ENCODE assay signal across 1 cellular context in the genomic region with DNA sequence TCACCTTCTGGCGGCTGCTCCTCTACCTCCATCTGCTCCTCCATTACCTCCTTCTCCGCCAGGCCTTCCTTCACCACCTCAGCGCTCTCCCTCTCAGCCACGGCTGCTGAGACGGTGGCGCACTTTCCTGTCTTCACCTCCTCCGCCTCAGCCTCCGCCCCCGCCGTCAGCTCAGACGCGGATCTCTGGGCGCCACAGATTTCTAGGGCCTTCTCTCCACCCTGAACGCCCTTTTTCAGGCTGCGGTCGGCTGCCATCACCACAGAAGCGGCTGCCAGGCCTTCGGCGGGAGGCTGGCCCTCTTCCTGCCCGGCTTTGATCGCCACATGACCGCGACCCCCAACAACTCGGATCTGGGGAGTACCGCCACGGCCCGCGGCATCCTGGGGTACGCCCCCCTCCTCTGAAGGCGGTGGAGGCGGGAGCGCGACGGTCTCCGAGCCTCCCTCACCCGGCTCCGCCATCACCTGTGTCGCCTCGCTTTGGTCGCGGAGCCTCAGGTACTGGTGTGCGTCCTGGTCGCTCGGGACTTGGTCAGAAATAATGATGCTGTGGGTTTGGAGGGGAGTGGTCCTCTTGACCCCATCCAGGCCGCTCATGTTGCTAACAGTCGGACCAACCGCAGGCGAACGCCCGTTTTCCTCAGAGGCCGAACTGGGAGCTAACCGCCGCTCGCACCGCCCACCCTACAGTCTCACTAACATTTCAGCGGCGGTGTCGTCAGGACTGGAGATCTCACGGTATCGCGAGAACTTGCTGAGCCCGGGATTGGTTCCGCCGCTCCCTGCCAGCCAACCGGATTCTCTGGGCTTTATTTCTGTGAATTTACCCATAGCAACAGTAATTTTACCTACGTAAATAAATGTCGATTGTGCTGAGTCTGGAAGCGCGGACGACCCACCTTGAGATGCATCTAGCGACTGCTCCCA.
A peak's percentile ranks its signal among the peaks of the same experiment; 100 is the strongest.
TF ChIP-seq lines count a peak whose summit lies in the region.

A gene (minus strand): TSS at position 699 of the 929 bp plus-strand sequence. CDS start 100 bp downstream, at position 599.

TF ChIP-seq in HepG2, 621 proteins besides CTCF, POLR2A, EP300 and RAD21 (continued from another document and continues in another):
- TF ChIP-seq ZNF768 (CRISPR knock-in tag; IDR thresholded peaks at IDR 0.05) (peak; percentile 60; the same call in 1 of the 2 replicates), ZNF567 (CRISPR knock-in tag; IDR thresholded peaks at IDR 0.05; ENCODE audit: borderline replicate concordance) (peak; percentile 78; the same call in 1 of the 2 replicates), ZNF382 (CRISPR knock-in tag; IDR thresholded peaks at IDR 0.05; ENCODE audit: borderline replicate concordance) (no peak), MED13 (CRISPR knock-in tag; IDR thresholded peaks at IDR 0.05) (peak; percentile 55; the same call in 1 of the 2 replicates), ZSCAN9 (CRISPR knock-in tag; IDR thresholded peaks at IDR 0.05; ENCODE audit: borderline replicate concordance) (no peak), MXI1 (IDR thresholded peaks at IDR 0.05; ENCODE audit: borderline replicate concordance, low read depth, low read length) (peak; percentile 69; the same call in 1 of the 3 replicates), ZNF468 (CRISPR knock-in tag; IDR thresholded peaks at IDR 0.05) (no peak), JARID2 (CRISPR knock-in tag; IDR thresholded peaks at IDR 0.05; ENCODE audit: insufficient replicate concordance) (no peak), ZNF709 (CRISPR knock-in tag; IDR thresholded peaks at IDR 0.05) (peak; percentile 57), ATF1 (CRISPR knock-in tag; IDR thresholded peaks at IDR 0.05) (peak; percentile 55; the same call in 1 of the 2 replicates), NFIB (CRISPR knock-in tag; IDR thresholded peaks at IDR 0.05; ENCODE audit: borderline replicate concordance) (no peak), TBX2 (CRISPR knock-in tag; IDR thresholded peaks at IDR 0.05; ENCODE audit: borderline replicate concordance) (peak; percentile 63; the same call in 1 of the 2 replicates), ZKSCAN5 (CRISPR knock-in tag; IDR thresholded peaks at IDR 0.05) (no peak; the same call in 1 of the 2 replicates), YEATS4 (CRISPR knock-in tag; IDR thresholded peaks at IDR 0.05; ENCODE audit: borderline replicate concordance) (peak; percentile 96), ZSCAN30 (CRISPR knock-in tag; IDR thresholded peaks at IDR 0.05) (0 out of 2 replicates have a peak, but pooled peaks have one; percentile 83), SMARCE1 (IDR thresholded peaks at IDR 0.05; ENCODE audit: borderline replicate concordance) (no peak), FOXK2 (IDR thresholded peaks at IDR 0.05) (no peak), WIZ (CRISPR knock-in tag; IDR thresholded peaks at IDR 0.05) (no peak), SMAD1 (CRISPR knock-in tag; IDR thresholded peaks at IDR 0.05; ENCODE audit: borderline replicate concordance, low read depth) (0 out of 2 replicates have a peak, but pooled peaks have one; percentile 84), IKZF1 (IDR thresholded peaks at IDR 0.05) (no peak), ARID2 (CRISPR knock-in tag; IDR thresholded peaks at IDR 0.05; ENCODE audit: borderline replicate concordance) (peak; percentile 93), ZBTB7A (CRISPR knock-in tag; IDR thresholded peaks at IDR 0.05) (0 out of 2 replicates have a peak, but pooled peaks have one; percentile 16), ZSCAN25 (CRISPR knock-in tag; IDR thresholded peaks at IDR 0.05) (no peak; the same call in 1 of the 2 replicates), ZNF7 (CRISPR knock-in tag; IDR thresholded peaks at IDR 0.05) (no peak), PCBP2 (optimal IDR thresholded peaks at IDR 0.05; ENCODE audit: low read depth, low read length, poor library complexity, severe bottlenecking) (no peak), ZSCAN12 (CRISPR knock-in tag; IDR thresholded peaks at IDR 0.05) (no peak), ZNF619 (CRISPR knock-in tag; IDR thresholded peaks at IDR 0.05) (peak; percentile 42; the same call in 1 of the 2 replicates), ZNF629 (CRISPR knock-in tag; conservative IDR thresholded peaks at IDR 0.05) (0 out of 2 replicates have a peak, but pooled peaks have one; percentile 12), ARHGAP35 (CRISPR knock-in tag; IDR thresholded peaks at IDR 0.05; ENCODE audit: borderline replicate concordance) (peak; percentile 81; the same call in 1 of the 2 replicates)
- TF ChIP-seq, protein P1, sequence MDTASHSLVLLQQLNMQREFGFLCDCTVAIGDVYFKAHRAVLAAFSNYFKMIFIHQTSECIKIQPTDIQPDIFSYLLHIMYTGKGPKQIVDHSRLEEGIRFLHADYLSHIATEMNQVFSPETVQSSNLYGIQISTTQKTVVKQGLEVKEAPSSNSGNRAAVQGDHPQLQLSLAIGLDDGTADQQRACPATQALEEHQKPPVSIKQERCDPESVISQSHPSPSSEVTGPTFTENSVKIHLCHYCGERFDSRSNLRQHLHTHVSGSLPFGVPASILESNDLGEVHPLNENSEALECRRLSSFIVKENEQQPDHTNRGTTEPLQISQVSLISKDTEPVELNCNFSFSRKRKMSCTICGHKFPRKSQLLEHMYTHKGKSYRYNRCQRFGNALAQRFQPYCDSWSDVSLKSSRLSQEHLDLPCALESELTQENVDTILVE (CRISPR knock-in tag; IDR thresholded peaks at IDR 0.05) = peak; percentile 73; the same call in 1 of the 2 replicates
- TF ChIP-seq, protein P2, sequence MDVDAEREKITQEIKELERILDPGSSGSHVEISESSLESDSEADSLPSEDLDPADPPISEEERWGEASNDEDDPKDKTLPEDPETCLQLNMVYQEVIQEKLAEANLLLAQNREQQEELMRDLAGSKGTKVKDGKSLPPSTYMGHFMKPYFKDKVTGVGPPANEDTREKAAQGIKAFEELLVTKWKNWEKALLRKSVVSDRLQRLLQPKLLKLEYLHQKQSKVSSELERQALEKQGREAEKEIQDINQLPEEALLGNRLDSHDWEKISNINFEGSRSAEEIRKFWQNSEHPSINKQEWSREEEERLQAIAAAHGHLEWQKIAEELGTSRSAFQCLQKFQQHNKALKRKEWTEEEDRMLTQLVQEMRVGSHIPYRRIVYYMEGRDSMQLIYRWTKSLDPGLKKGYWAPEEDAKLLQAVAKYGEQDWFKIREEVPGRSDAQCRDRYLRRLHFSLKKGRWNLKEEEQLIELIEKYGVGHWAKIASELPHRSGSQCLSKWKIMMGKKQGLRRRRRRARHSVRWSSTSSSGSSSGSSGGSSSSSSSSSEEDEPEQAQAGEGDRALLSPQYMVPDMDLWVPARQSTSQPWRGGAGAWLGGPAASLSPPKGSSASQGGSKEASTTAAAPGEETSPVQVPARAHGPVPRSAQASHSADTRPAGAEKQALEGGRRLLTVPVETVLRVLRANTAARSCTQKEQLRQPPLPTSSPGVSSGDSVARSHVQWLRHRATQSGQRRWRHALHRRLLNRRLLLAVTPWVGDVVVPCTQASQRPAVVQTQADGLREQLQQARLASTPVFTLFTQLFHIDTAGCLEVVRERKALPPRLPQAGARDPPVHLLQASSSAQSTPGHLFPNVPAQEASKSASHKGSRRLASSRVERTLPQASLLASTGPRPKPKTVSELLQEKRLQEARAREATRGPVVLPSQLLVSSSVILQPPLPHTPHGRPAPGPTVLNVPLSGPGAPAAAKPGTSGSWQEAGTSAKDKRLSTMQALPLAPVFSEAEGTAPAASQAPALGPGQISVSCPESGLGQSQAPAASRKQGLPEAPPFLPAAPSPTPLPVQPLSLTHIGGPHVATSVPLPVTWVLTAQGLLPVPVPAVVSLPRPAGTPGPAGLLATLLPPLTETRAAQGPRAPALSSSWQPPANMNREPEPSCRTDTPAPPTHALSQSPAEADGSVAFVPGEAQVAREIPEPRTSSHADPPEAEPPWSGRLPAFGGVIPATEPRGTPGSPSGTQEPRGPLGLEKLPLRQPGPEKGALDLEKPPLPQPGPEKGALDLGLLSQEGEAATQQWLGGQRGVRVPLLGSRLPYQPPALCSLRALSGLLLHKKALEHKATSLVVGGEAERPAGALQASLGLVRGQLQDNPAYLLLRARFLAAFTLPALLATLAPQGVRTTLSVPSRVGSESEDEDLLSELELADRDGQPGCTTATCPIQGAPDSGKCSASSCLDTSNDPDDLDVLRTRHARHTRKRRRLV (CRISPR knock-in tag; IDR thresholded peaks at IDR 0.05) = no peak; the same call in 1 of the 2 replicates
- TF ChIP-seq, protein P3, sequence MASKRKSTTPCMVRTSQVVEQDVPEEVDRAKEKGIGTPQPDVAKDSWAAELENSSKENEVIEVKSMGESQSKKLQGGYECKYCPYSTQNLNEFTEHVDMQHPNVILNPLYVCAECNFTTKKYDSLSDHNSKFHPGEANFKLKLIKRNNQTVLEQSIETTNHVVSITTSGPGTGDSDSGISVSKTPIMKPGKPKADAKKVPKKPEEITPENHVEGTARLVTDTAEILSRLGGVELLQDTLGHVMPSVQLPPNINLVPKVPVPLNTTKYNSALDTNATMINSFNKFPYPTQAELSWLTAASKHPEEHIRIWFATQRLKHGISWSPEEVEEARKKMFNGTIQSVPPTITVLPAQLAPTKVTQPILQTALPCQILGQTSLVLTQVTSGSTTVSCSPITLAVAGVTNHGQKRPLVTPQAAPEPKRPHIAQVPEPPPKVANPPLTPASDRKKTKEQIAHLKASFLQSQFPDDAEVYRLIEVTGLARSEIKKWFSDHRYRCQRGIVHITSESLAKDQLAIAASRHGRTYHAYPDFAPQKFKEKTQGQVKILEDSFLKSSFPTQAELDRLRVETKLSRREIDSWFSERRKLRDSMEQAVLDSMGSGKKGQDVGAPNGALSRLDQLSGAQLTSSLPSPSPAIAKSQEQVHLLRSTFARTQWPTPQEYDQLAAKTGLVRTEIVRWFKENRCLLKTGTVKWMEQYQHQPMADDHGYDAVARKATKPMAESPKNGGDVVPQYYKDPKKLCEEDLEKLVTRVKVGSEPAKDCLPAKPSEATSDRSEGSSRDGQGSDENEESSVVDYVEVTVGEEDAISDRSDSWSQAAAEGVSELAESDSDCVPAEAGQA (IDR thresholded peaks at IDR 0.05; ENCODE audit: low read depth) = no peak
- TF ChIP-seq, protein P3 (CRISPR knock-in tag; IDR thresholded peaks at IDR 0.05; ENCODE audit: borderline replicate concordance) = no peak
- TF ChIP-seq, protein P4, sequence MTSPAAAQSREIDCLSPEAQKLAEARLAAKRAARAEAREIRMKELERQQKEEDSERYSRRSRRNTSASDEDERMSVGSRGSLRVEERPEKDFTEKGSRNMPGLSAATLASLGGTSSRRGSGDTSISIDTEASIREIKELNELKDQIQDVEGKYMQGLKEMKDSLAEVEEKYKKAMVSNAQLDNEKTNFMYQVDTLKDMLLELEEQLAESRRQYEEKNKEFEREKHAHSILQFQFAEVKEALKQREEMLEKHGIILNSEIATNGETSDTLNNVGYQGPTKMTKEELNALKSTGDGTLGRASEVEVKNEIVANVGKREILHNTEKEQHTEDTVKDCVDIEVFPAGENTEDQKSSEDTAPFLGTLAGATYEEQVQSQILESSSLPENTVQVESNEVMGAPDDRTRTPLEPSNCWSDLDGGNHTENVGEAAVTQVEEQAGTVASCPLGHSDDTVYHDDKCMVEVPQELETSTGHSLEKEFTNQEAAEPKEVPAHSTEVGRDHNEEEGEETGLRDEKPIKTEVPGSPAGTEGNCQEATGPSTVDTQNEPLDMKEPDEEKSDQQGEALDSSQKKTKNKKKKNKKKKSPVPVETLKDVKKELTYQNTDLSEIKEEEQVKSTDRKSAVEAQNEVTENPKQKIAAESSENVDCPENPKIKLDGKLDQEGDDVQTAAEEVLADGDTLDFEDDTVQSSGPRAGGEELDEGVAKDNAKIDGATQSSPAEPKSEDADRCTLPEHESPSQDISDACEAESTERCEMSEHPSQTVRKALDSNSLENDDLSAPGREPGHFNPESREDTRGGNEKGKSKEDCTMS (CRISPR knock-in tag; conservative IDR thresholded peaks at IDR 0.05) = no peak
- TF ChIP-seq, protein P5, sequence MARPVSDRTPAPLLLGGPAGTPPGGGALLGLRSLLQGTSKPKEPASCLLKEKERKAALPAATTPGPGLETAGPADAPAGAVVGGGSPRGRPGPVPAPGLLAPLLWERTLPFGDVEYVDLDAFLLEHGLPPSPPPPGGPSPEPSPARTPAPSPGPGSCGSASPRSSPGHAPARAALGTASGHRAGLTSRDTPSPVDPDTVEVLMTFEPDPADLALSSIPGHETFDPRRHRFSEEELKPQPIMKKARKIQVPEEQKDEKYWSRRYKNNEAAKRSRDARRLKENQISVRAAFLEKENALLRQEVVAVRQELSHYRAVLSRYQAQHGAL (CRISPR knock-in tag; IDR thresholded peaks at IDR 0.05; ENCODE audit: not compliant biosample characterization) = no peak
- TF ChIP-seq, protein P6, sequence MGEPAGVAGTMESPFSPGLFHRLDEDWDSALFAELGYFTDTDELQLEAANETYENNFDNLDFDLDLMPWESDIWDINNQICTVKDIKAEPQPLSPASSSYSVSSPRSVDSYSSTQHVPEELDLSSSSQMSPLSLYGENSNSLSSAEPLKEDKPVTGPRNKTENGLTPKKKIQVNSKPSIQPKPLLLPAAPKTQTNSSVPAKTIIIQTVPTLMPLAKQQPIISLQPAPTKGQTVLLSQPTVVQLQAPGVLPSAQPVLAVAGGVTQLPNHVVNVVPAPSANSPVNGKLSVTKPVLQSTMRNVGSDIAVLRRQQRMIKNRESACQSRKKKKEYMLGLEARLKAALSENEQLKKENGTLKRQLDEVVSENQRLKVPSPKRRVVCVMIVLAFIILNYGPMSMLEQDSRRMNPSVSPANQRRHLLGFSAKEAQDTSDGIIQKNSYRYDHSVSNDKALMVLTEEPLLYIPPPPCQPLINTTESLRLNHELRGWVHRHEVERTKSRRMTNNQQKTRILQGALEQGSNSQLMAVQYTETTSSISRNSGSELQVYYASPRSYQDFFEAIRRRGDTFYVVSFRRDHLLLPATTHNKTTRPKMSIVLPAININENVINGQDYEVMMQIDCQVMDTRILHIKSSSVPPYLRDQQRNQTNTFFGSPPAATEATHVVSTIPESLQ (CRISPR knock-in tag; conservative IDR thresholded peaks at IDR 0.05) = no peak
- TF ChIP-seq, protein P7, sequence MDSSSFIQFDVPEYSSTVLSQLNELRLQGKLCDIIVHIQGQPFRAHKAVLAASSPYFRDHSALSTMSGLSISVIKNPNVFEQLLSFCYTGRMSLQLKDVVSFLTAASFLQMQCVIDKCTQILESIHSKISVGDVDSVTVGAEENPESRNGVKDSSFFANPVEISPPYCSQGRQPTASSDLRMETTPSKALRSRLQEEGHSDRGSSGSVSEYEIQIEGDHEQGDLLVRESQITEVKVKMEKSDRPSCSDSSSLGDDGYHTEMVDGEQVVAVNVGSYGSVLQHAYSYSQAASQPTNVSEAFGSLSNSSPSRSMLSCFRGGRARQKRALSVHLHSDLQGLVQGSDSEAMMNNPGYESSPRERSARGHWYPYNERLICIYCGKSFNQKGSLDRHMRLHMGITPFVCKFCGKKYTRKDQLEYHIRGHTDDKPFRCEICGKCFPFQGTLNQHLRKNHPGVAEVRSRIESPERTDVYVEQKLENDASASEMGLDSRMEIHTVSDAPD (CRISPR knock-in tag; IDR thresholded peaks at IDR 0.05) = peak; percentile 67; the same call in 1 of the 2 replicates
